Comparison of ENCODE assay signal across 11 cellular contexts in genomic region chr16:17302213-17302612, GRCh38.
DNase-seq lines count a peak whose midpoint lies in the region; ATAC-seq and TF ChIP-seq lines count a peak whose summit lies in the region.
"Had no signal": no experiment of that assay in that cellular context is flagged by ENCODE, and none has a peak within 500 bp of the region (broad histone marks: within the 10 kb centered on the region; RNA-seq: fewer than 3 reads in every experiment).

No MANE protein-coding gene starts in this region.

- no peaks in the 10 kb centered on the region for H3K27me3 ChIP-seq in BLaER1 treated with 17β-estradiol and CSF1 and Interleukin-3, amounts not matched to agents 10 nM and 100 nM
- no peaks in the 10 kb centered on the region for H3K27me3 ChIP-seq in testis

- H3K36me3 ChIP-seq in BLaER1 treated with 17β-estradiol and CSF1 and Interleukin-3, amounts not matched to agents 10 nM and 100 nM, result peaks cover 0 to 13% (median 4%) of the 10 kb centered on the region in 11 experiments; a peak in 8 of 22 replicates
- H3K36me3 ChIP-seq in testis (ENCODE audit: low read depth, missing control alignments), result no peaks in the 10 kb centered on the region

- DNase-seq in T-helper 17 cell (no peak), testis (no peak), NCI-H2081 treated with DMSO at 0.1 percent for 48 hours (lab: John Stamatoyannopoulos, UW) (no peak)
- DNase-seq in stimulated activated CD4-positive, alpha-beta T cell treated with anti-CD3 and anti-CD28 coated beads, Interleukin-2, amount 100 ng/mL, for 48 hours, result no peak
- no peak for DNase-seq in activated CD4-positive, alpha-beta memory T cell treated with anti-CD3 and anti-CD28 coated beads, Interleukin-2, amount 10 ng/mL, durations not matched to agents 7 days and 5 days
- DNase-seq: NCI-H446 treated with DMSO at 0.1 percent for 48 hours had no signal

- intact Hi-C loops in testis (cut with DNase I; ENCODE audit: low total_unique reads), result no loop called here

- H4K20me1 ChIP-seq in BLaER1 treated with 17β-estradiol and CSF1 and Interleukin-3, amounts not matched to agents 10 nM and 100 nM, result no peaks in the 10 kb centered on the region; a peak in 1 of 22 replicates

- no peak for TF ChIP-seq CTCF in testis (IDR thresholded peaks at IDR 0.05)

- WGBS in testis, 2 donors, result 86 to 98% methylated on average over 4 of the region's 4 CpGs

- peak overlapping the region; percentile 75 for H3K27ac Mint-ChIP-seq in T-helper 17 cell
- no peak overlapping the region for H3K27ac Mint-ChIP-seq in activated CD4-positive, alpha-beta memory T cell treated with anti-CD3 and anti-CD28 coated beads, Interleukin-2, amount 10 ng/mL, durations not matched to agents 7 days and 5 days
- H3K27ac Mint-ChIP-seq: activated T-helper 2 cell treated with anti-CD3 and anti-CD28 coated beads, Interferon-gamma antibody, Interleukin-2, Interleukin-4, amounts not matched to agents 10 μg/mL and 5 μg/mL and 100 μg/mL, durations not matched to agents 14 hours and 24 hours and 36 hours had no signal

- POLR2A ChIA-PET in activated CD4-positive, alpha-beta memory T cell treated with anti-CD3 and anti-CD28 coated beads, Interleukin-2, amount 10 ng/mL, durations not matched to agents 7 days and 5 days (lab: Charles Lee), result interaction anchor here (1.3 kb wide), 1 partner anchor 45 kb away, joined by 3 read pairs; no protein-coding TSS in a partner anchor

- no peak for TF ChIP-seq POLR2A in testis (IDR thresholded peaks at IDR 0.05)

- peak; percentile 5 for ATAC-seq in GM19023 (IDR thresholded peaks at IDR 0.05; ENCODE audit: unreplicated experiment)
- peak; percentile 3 for ATAC-seq in HG02973 (IDR thresholded peaks at IDR 0.05; ENCODE audit: unreplicated experiment)
- ATAC-seq in T-helper 17 cell, result peak; percentile 27

- peak overlapping the region in 9 of 11 experiments; percentile 10 to 86 (median 79); a peak in 17 of 22 replicates for H3K9ac ChIP-seq in BLaER1 treated with 17β-estradiol and CSF1 and Interleukin-3, amounts not matched to agents 10 nM and 100 nM

- peaks cover 2% of the 10 kb centered on the region for H3K36me3 Mint-ChIP-seq in T-helper 17 cell (ENCODE audit: low read depth)
- no peaks in the 10 kb centered on the region for H3K36me3 Mint-ChIP-seq in activated CD4-positive, alpha-beta memory T cell treated with anti-CD3 and anti-CD28 coated beads, Interleukin-2, amount 10 ng/mL, durations not matched to agents 7 days and 5 days (ENCODE audit: low read depth)

- H3K27ac ChIP-seq in BLaER1 treated with 17β-estradiol and CSF1 and Interleukin-3, amounts not matched to agents 10 nM and 100 nM, result peak overlapping the region in 10 of 11 experiments; percentile 46 to 98 (median 94); a peak in 19 of 22 replicates
- H3K27ac ChIP-seq in testis, result no peak overlapping the region
- H3K27ac ChIP-seq: C4-2B had no signal

- CTCF ChIA-PET in activated CD4-positive, alpha-beta memory T cell treated with anti-CD3 and anti-CD28 coated beads, Interleukin-2, amount 10 ng/mL, durations not matched to agents 7 days and 5 days (lab: Charles Lee), result interaction anchor here (1.3 kb wide), 1 partner anchor 23 kb away, joined by 3 read pairs; no protein-coding TSS in a partner anchor

- H3K4me1 ChIP-seq in BLaER1 treated with 17β-estradiol and CSF1 and Interleukin-3, amounts not matched to agents 10 nM and 100 nM, result peaks cover 53 to 98% (median 88%) of the 10 kb centered on the region in 10 experiments
- H3K4me1 ChIP-seq in testis, result peaks cover 23% of the 10 kb centered on the region

- H3K27me3 Mint-ChIP-seq in T-helper 17 cell, result no peaks in the 10 kb centered on the region
- no peaks in the 10 kb centered on the region for H3K27me3 Mint-ChIP-seq in activated CD4-positive, alpha-beta memory T cell treated with anti-CD3 and anti-CD28 coated beads, Interleukin-2, amount 10 ng/mL, durations not matched to agents 7 days and 5 days

- H3K4me1 Mint-ChIP-seq in T-helper 17 cell, result peaks cover 26% of the 10 kb centered on the region
- peaks cover 23% of the 10 kb centered on the region for H3K4me1 Mint-ChIP-seq in activated CD4-positive, alpha-beta memory T cell treated with anti-CD3 and anti-CD28 coated beads, Interleukin-2, amount 10 ng/mL, durations not matched to agents 7 days and 5 days

- peak overlapping the region; percentile 76 to 90 (median 88) for H3K4me2 ChIP-seq in BLaER1 treated with 17β-estradiol and CSF1 and Interleukin-3, amounts not matched to agents 10 nM and 100 nM

- no peaks in the 10 kb centered on the region for H3K9me3 Mint-ChIP-seq in activated CD4-positive, alpha-beta memory T cell treated with anti-CD3 and anti-CD28 coated beads, Interleukin-2, amount 10 ng/mL, durations not matched to agents 7 days and 5 days
- H3K9me3 Mint-ChIP-seq: activated T-helper 2 cell treated with anti-CD3 and anti-CD28 coated beads, Interferon-gamma antibody, Interleukin-2, Interleukin-4, amounts not matched to agents 10 μg/mL and 5 μg/mL and 100 μg/mL, durations not matched to agents 14 hours and 24 hours and 36 hours had no signal

- no peak overlapping the region for H3K4me3 Mint-ChIP-seq in T-helper 17 cell
- no peak overlapping the region for H3K4me3 Mint-ChIP-seq in activated CD4-positive, alpha-beta memory T cell treated with anti-CD3 and anti-CD28 coated beads, Interleukin-2, amount 10 ng/mL, durations not matched to agents 7 days and 5 days

- H3K4me3 ChIP-seq in BLaER1 treated with 17β-estradiol and CSF1 and Interleukin-3, amounts not matched to agents 10 nM and 100 nM, result peak overlapping the region in 6 of 10 experiments; percentile 11 to 53 (median 26); a peak in 7 of 20 replicates
- no peak overlapping the region for H3K4me3 ChIP-seq in testis

- H3K9me3 ChIP-seq in BLaER1 treated with 17β-estradiol and CSF1 and Interleukin-3, amounts not matched to agents 10 nM and 100 nM (replicated peaks in 1 of 11), result no peaks in the 10 kb centered on the region
- H3K9me3 ChIP-seq in T-helper 17 cell (ENCODE audit: control insufficient read depth, low read length, poor library complexity, severe bottlenecking) (no peaks in the 10 kb centered on the region), testis (no peaks in the 10 kb centered on the region)

Comparison
In these comparisons a context has a peak if more than half of its experiments do, and no peak if none do; other contexts are left out.
1. H3K27ac ChIP-seq: peak in BLaER1 treated with 17β-estradiol and CSF1 and Interleukin-3, amounts not matched to agents 10 nM and 100 nM (10 of 11); none in testis (0 of 2).
2. H3K4me3 ChIP-seq: peak in BLaER1 treated with 17β-estradiol and CSF1 and Interleukin-3, amounts not matched to agents 10 nM and 100 nM (6 of 10); none in testis (0 of 2).
3. Peak in every context shown above with its lines, with median percentiles within 50 percentile points of each other: ATAC-seq.